ENCODE assay signal across 9 cellular contexts in genomic region chr17:2048805-2049204, GRCh38. TPM values are rescaled to one million over a fixed set of nuclear protein-coding genes. Genes with fewer than 3 reads are reported as not detected.
DNase-seq lines count a peak whose midpoint lies in the region; ATAC-seq, FAIRE-seq and TF ChIP-seq lines count a peak whose summit lies in the region.
"Had no signal": no experiment of that assay in that cellular context is flagged by ENCODE, and none has a peak within 500 bp of the region (broad histone marks: within the 10 kb centered on the region; RNA-seq: fewer than 3 reads in every experiment).

No MANE protein-coding gene starts in this region.

- WGBS in A549 (ENCODE audit: missing lambda C conversion rate), result 42% methylated on average over 6 of the region's 9 CpGs

- H3K36me3 Mint-ChIP-seq in GM23338 (ENCODE audit: low read depth) (peaks cover 6% of the 10 kb centered on the region; the same call in 2 of the 3 replicates), mesothelial cell of epicardium (no peaks in the 10 kb centered on the region)

- H3K4me1 ChIP-seq in A549, result peaks cover 14% of the 10 kb centered on the region
- H3K4me1 ChIP-seq in GM23338 (ENCODE audit: insufficient read depth), result no peaks in the 10 kb centered on the region
- H3K4me1 ChIP-seq in adipocyte (ENCODE audit: control insufficient read depth, insufficient read depth, low read length), result peaks cover 22% of the 10 kb centered on the region

- H2AFZ ChIP-seq in GM23338, result no peak overlapping the region

- peak overlapping the region; percentile 84 for H3K9ac ChIP-seq in adipocyte (ENCODE audit: low read length)

- H3K9me3 ChIP-seq in A549 (no peaks in the 10 kb centered on the region), adipocyte (ENCODE audit: control insufficient read depth, low read length) (no peaks in the 10 kb centered on the region)

- no peaks in the 10 kb centered on the region for H3K79me2 ChIP-seq in GM23338 (replicated peaks; ENCODE audit: insufficient read depth)

- FAIRE-seq in A549 (lab: Jason Lieb, UNC), result no peak
- FAIRE-seq in HTR-8/SVneo (lab: Jason Lieb, UNC), result no peak

- no peaks in the 10 kb centered on the region for H3K36me3 ChIP-seq in GM23338 (ENCODE audit: insufficient read depth)
- H3K36me3 ChIP-seq in adipocyte (ENCODE audit: control insufficient read depth, insufficient read depth, low read length, severe bottlenecking), result no peaks in the 10 kb centered on the region
- no peaks in the 10 kb centered on the region for H3K36me3 ChIP-seq in H7 (replicated peaks; ENCODE audit: control insufficient read depth, insufficient read depth, low read length)

- H3K4me2 ChIP-seq in A549 (peak overlapping the region; percentile 96), GM23338 (no peak overlapping the region)

- H3K9me3 Mint-ChIP-seq in GM23338, result no peaks in the 10 kb centered on the region; the same call in 2 of the 3 replicates
- no peaks in the 10 kb centered on the region for H3K9me3 Mint-ChIP-seq in mesothelial cell of epicardium

- no peak for TF ChIP-seq RAD21 in A549 (conservative IDR thresholded peaks at IDR 0.05 in 1 of 2, IDR thresholded peaks at IDR 0.05 in 1 of 2)

- H3K4me3 ChIP-seq in A549 (peak overlapping the region; percentile 70), GM23338 (no peak overlapping the region), adipocyte (ENCODE audit: low read length) (peak overlapping the region; percentile 86), H7 (ENCODE audit: insufficient read depth, low read depth, low read length) (no peak overlapping the region)

- no peak for TF ChIP-seq EP300 in A549 (IDR thresholded peaks at IDR 0.05)

- TF ChIP-seq CTCF in A549 (IDR thresholded peaks at IDR 0.05) (no peak), GM23338 (conservative IDR thresholded peaks at IDR 0.05; ENCODE audit: low read depth in 2 of 2) (no peak), mesothelial cell of epicardium (IDR thresholded peaks at IDR 0.05; ENCODE audit: unreplicated experiment) (no peak)

- no peaks in the 10 kb centered on the region; the same call in 1 of the 2 replicates for H4K20me1 ChIP-seq in GM23338 (replicated peaks; ENCODE audit: insufficient read depth)

- POLR2A ChIA-PET in A549 (lab: Yijun Ruan, JAX), result no interaction called here

- no peaks in the 10 kb centered on the region for H3K9me2 ChIP-seq in GM23338 (ENCODE audit: insufficient read depth)

- ATAC-seq in A549, result no peak
- ATAC-seq in GM23338, result no peak
- no peak for ATAC-seq in GM21619 (IDR thresholded peaks at IDR 0.05; ENCODE audit: unreplicated experiment)

- H3K27ac ChIP-seq in A549 (no peak overlapping the region; a peak in 1 of 6 replicates), GM23338 (ENCODE audit: low read depth) (no peak overlapping the region)

- DNase-seq in A549 (ENCODE audit: low read depth in 1 of 2, low spot score in 1 of 2), result no peak
- DNase-seq in GM23338 (ENCODE audit: low spot score), result no peak
- no peak for DNase-seq in adipocyte (ENCODE audit: low read depth)
- no peak for DNase-seq in mesothelial cell of epicardium (ENCODE audit: low spot score in 2 of 2, unreplicated experiment in 2 of 2)
- no peak for DNase-seq in H7
- no peak for DNase-seq in HTR-8/SVneo (ENCODE audit: insufficient read length, low spot score)
- DNase-seq in activated effector memory CD4-positive, alpha-beta T cell treated with Interleukin-2 at 50 U/mL for 16 hours, result no peak
- DNase-seq: NCI-H345 had no signal

- H3K4me3 Mint-ChIP-seq in GM23338 (peak overlapping the region; percentile 64), mesothelial cell of epicardium (peak overlapping the region; percentile 69)

- H3K27me3 Mint-ChIP-seq in GM23338 (ENCODE audit: insufficient read depth, low read depth, poor library complexity) (peaks cover 47% of the 10 kb centered on the region), mesothelial cell of epicardium (ENCODE audit: low read depth) (peaks cover 35% of the 10 kb centered on the region)

- H3K27ac Mint-ChIP-seq in GM23338, result no peak overlapping the region
- no peak overlapping the region for H3K27ac Mint-ChIP-seq in mesothelial cell of epicardium

- H3F3A ChIP-seq in GM23338 (replicated peaks; ENCODE audit: low read depth), result peaks cover 12% of the 10 kb centered on the region; the same call in 1 of the 2 replicates

- CTCF ChIA-PET in A549 (lab: Yijun Ruan, JAX), result interaction anchor here (1.4 to 16.1 kb wide), 6 partner anchors 8 to 234 kb away, joined by 4 to 224 read pairs (median 27); partner anchors contain the start of genes DPH1, HIC1 and RTN4RL1

- peaks cover 80% of the 10 kb centered on the region for H3K27me3 ChIP-seq in GM23338 (ENCODE audit: insufficient read depth)
- H3K27me3 ChIP-seq in adipocyte (replicated peaks; ENCODE audit: control insufficient read depth, insufficient read depth, low read length), result no peaks in the 10 kb centered on the region
- peaks cover 45% of the 10 kb centered on the region for H3K27me3 ChIP-seq in H7 (ENCODE audit: control insufficient read depth, insufficient read depth, low read length)

- TF ChIP-seq POLR2A in A549 (IDR thresholded peaks at IDR 0.05; ENCODE audit: low read length), result no peak

- H3K4me1 Mint-ChIP-seq in GM23338, result no peaks in the 10 kb centered on the region; the same call in 2 of the 3 replicates
- H3K4me1 Mint-ChIP-seq in mesothelial cell of epicardium, result peaks cover 18% of the 10 kb centered on the region

TF ChIP-seq in GM23338, 12 proteins besides CTCF, POLR2A, EP300 and RAD21 (continues in another document):
- no peak for TF ChIP-seq JUNB (IDR thresholded peaks at IDR 0.05; ENCODE audit: unreplicated experiment)
- no peak for TF ChIP-seq STAT1 (IDR thresholded peaks at IDR 0.05; ENCODE audit: unreplicated experiment)

RNA-seq across cellular contexts. Expression of gene HIC1, which starts 6.1 kb away (rescaled TPM):
- polyA plus RNA-seq in A549 (2011; rRNA removed), result 0.13 and 0.28 TPM in 2 replicates
- polyA plus RNA-seq in A549 (2012; cell fraction: cytosol; rRNA removed), result 0.37 and 0.43 TPM in 2 replicates
- 1.7 and 2.1 TPM in 2 replicates for polyA plus RNA-seq in A549 (2012; cell fraction: nucleus; rRNA removed)
- polyA plus RNA-seq in A549 (2017; fragmentation: RNase III; extraction: RNeasy Plus Mini Kit Qiagen cat#74134 plus additional on column Dnase treatment), result 0.70 to 1.5 TPM (median 1.3 TPM) in 3 replicates
- polyA minus RNA-seq in A549 (2011; rRNA and poly(A)+ RNA removed), result 0.29 and 0.58 TPM in 2 replicates
- total RNA-seq in GM23338 (2014; rRNA removed; shearing (Covaris generic)), result 0.17 TPM in 1 of 2 replicates, not detected in the other
- 0.23 and 0.26 TPM in 2 replicates for polyA plus RNA-seq in GM23338 (2016; fragmentation: Nextera tagmentation; extraction: Ambion mirVana)
- 97.9 to 99.3 TPM (median 98.9 TPM) in 3 replicates for total RNA-seq in mesothelial cell of epicardium
- total RNA-seq in H7 (2014; rRNA removed; shearing (Covaris generic)), result 0.03 and 0.63 TPM in 2 replicates

RNA-seq across cellular contexts. Expression of gene OVCA2, which starts 7.0 kb away (rescaled TPM):
- polyA plus RNA-seq in A549 (2011; rRNA removed) (66.3 and 73.1 TPM in 2 replicates), A549 (2017; fragmentation: RNase III; extraction: RNeasy Plus Mini Kit Qiagen cat#74134 plus additional on column Dnase treatment) (54.3 to 56.6 TPM (median 54.6 TPM) in 3 replicates), GM23338 (2016; fragmentation: Nextera tagmentation; extraction: Ambion mirVana) (14.9 and 15.9 TPM in 2 replicates)
- 77.8 and 108 TPM in 2 replicates for polyA plus RNA-seq in A549 (2012; cell fraction: cytosol; rRNA removed)
- polyA plus RNA-seq in A549 (2012; cell fraction: nucleus; rRNA removed), result 46.6 and 48.1 TPM in 2 replicates
- 60.6 and 72.6 TPM in 2 replicates for polyA minus RNA-seq in A549 (2011; rRNA and poly(A)+ RNA removed)
- total RNA-seq in GM23338 (2014; rRNA removed; shearing (Covaris generic)), result 21.3 and 24.8 TPM in 2 replicates
- total RNA-seq in mesothelial cell of epicardium, result 17.3 to 24.8 TPM (median 24.5 TPM) in 3 replicates
- total RNA-seq in H7 (2014; rRNA removed; shearing (Covaris generic)), result 23.1 and 25.1 TPM in 2 replicates

RNA-seq across cellular contexts. Expression of gene DPH1, which starts 18.9 kb away (rescaled TPM):
- polyA plus RNA-seq in A549 (2011; rRNA removed) (25.5 and 33.0 TPM in 2 replicates), A549 (2017; fragmentation: RNase III; extraction: RNeasy Plus Mini Kit Qiagen cat#74134 plus additional on column Dnase treatment) (33.6 to 42.4 TPM (median 34.4 TPM) in 3 replicates), GM23338 (2016; fragmentation: Nextera tagmentation; extraction: Ambion mirVana) (9.0 and 11.8 TPM in 2 replicates)
- polyA plus RNA-seq in A549 (2012; cell fraction: cytosol; rRNA removed), result 44.9 and 53.6 TPM in 2 replicates
- 178 and 193 TPM in 2 replicates for polyA plus RNA-seq in A549 (2012; cell fraction: nucleus; rRNA removed)
- polyA minus RNA-seq in A549 (2011; rRNA and poly(A)+ RNA removed), result 52.9 and 61.5 TPM in 2 replicates
- total RNA-seq in GM23338 (2014; rRNA removed; shearing (Covaris generic)), result 22.3 and 28.2 TPM in 2 replicates
- total RNA-seq in mesothelial cell of epicardium, result 63.8 to 74.5 TPM (median 71.2 TPM) in 3 replicates
- total RNA-seq in H7 (2014; rRNA removed; shearing (Covaris generic)), result 37.0 and 53.6 TPM in 2 replicates

RNA-seq across cellular contexts. Expression of gene RTN4RL1, which starts 23.7 kb away (rescaled TPM):
- polyA plus RNA-seq in A549 (2011; rRNA removed) (0.39 and 0.46 TPM in 2 replicates), A549 (2017; fragmentation: RNase III; extraction: RNeasy Plus Mini Kit Qiagen cat#74134 plus additional on column Dnase treatment) (1.4 to 1.8 TPM (median 1.5 TPM) in 3 replicates), GM23338 (2016; fragmentation: Nextera tagmentation; extraction: Ambion mirVana) (not detected in 2 replicates)
- polyA plus RNA-seq in A549 (2012; cell fraction: cytosol; rRNA removed), result 0.96 and 1.8 TPM in 2 replicates
- polyA plus RNA-seq in A549 (2012; cell fraction: nucleus; rRNA removed), result 1.8 and 2.1 TPM in 2 replicates
- 0.44 and 0.45 TPM in 2 replicates for polyA minus RNA-seq in A549 (2011; rRNA and poly(A)+ RNA removed)
- total RNA-seq in GM23338 (2014; rRNA removed; shearing (Covaris generic)), result 0.17 TPM in 1 of 2 replicates, not detected in the other
- total RNA-seq in mesothelial cell of epicardium, result 0.20 to 0.23 TPM (median 0.22 TPM) in 3 replicates
- 4.0 and 7.0 TPM in 2 replicates for total RNA-seq in H7 (2014; rRNA removed; shearing (Covaris generic))

Comparison
In these comparisons a context has a peak if more than half of its experiments do, and no peak if none do; other contexts are left out.
1. H3K4me3 ChIP-seq: peak in A549 (single experiment) and adipocyte (single experiment); none in GM23338 (single experiment) and H7 (single experiment).
2. RNA of gene HIC1, which starts 6.1 kb away (total RNA-seq): 97.9 to 99.3 TPM in mesothelial cell of epicardium; 0.17 TPM in GM23338 and 0.03 to 0.63 TPM in H7; every median in the first group is over 10 times any median in the second.